8 cellular contexts compared by ENCODE assay signal in genomic region chr15:80778964-80779657, GRCh38. TPM values are rescaled to one million over a fixed set of nuclear protein-coding genes. Genes with fewer than 3 reads are reported as not detected.
DNase-seq lines count a peak whose midpoint lies in the region; ATAC-seq and TF ChIP-seq lines count a peak whose summit lies in the region.

Gene CEMIP (plus strand): TSS chr15:80779370. CDS start chr15:80873880, 94,510 bp downstream.

- intact Hi-C loops in naive thymus-derived CD4-positive, alpha-beta T cell (cut with micrococcal nuclease) = loop anchor here (5.0 to 10.0 kb wide), 3 partner anchors 193 to 486 kb away; no protein-coding TSS in a partner anchor

- H3K27me3 ChIP-seq in naive thymus-derived CD4-positive, alpha-beta T cell (ENCODE audit: control insufficient read depth in 2 of 2, insufficient read depth in 2 of 2, low read length in 2 of 2) = peaks cover 4 to 17% of the 10 kb centered on the region in 2 donors
- H3K27me3 ChIP-seq in subcutaneous abdominal adipose tissue (ENCODE audit: control insufficient read depth in 5 of 5, insufficient read depth in 4 of 5, low read length in 5 of 5) = peaks cover 13 to 43% (median 36%) of the 10 kb centered on the region in 5 donors

- TF ChIP-seq CTCF in GM20000 (IDR thresholded peaks at IDR 0.05; ENCODE audit: extremely low read depth, missing control alignments) (peak; percentile 45), fibroblast of pulmonary artery (IDR thresholded peaks at IDR 0.05; ENCODE audit: low read length, missing control alignments) (peak; percentile 43)

- peak; percentile 61 for ATAC-seq in naive thymus-derived CD4-positive, alpha-beta T cell
- ATAC-seq in HG02938 (IDR thresholded peaks at IDR 0.05; ENCODE audit: unreplicated experiment) = no peak

- no peaks in the 10 kb centered on the region for H3K36me3 Mint-ChIP-seq in activated T-cell treated with anti-CD3 and anti-CD28 coated beads, Interleukin-2, amount 50 U/mL, for 24 hours (ENCODE audit: low read depth)
- no peaks in the 10 kb centered on the region for H3K36me3 Mint-ChIP-seq in naive thymus-derived CD4-positive, alpha-beta T cell

- H3K9ac ChIP-seq in subcutaneous abdominal adipose tissue (ENCODE audit: low read length in 5 of 5) = peak within 1 kb of the TSS in 2 of 5 donors; percentile 36 to 48

- peak within 1 kb of the TSS; percentile 71 for H3K4me3 Mint-ChIP-seq in activated T-cell treated with anti-CD3 and anti-CD28 coated beads, Interleukin-2, amount 50 U/mL, for 24 hours
- peak within 1 kb of the TSS in 8 of 10 donors; percentile 62 to 81 (median 74) for H3K4me3 Mint-ChIP-seq in naive thymus-derived CD4-positive, alpha-beta T cell

- H3K4me1 Mint-ChIP-seq in activated T-cell treated with anti-CD3 and anti-CD28 coated beads, Interleukin-2, amount 50 U/mL, for 24 hours (ENCODE audit: low read depth) = peaks cover 25% of the 10 kb centered on the region
- H3K4me1 Mint-ChIP-seq in naive thymus-derived CD4-positive, alpha-beta T cell = peaks cover 15 to 22% (median 17%) of the 10 kb centered on the region in 7 donors

- no peak within 1 kb of the TSS for H3K27ac ChIP-seq in naive thymus-derived CD4-positive, alpha-beta T cell (ENCODE audit: low read depth, low read length)
- H3K27ac ChIP-seq in subcutaneous abdominal adipose tissue (ENCODE audit: low read depth, low read length) = no peak within 1 kb of the TSS

- no peaks in the 10 kb centered on the region for H3K9me3 ChIP-seq in naive thymus-derived CD4-positive, alpha-beta T cell (ENCODE audit: control insufficient read depth in 2 of 3, low read length in 3 of 3)
- no peaks in the 10 kb centered on the region for H3K9me3 ChIP-seq in subcutaneous abdominal adipose tissue (ENCODE audit: control insufficient read depth in 5 of 5, low read length in 5 of 5)

- peaks cover 58% of the 10 kb centered on the region for H3K27me3 Mint-ChIP-seq in activated T-cell treated with anti-CD3 and anti-CD28 coated beads, Interleukin-2, amount 50 U/mL, for 24 hours
- H3K27me3 Mint-ChIP-seq in naive thymus-derived CD4-positive, alpha-beta T cell = peaks cover 19 to 70% (median 36%) of the 10 kb centered on the region in 5 donors

- H3K27ac Mint-ChIP-seq in activated T-cell treated with anti-CD3 and anti-CD28 coated beads, Interleukin-2, amount 50 U/mL, for 24 hours = no peak within 1 kb of the TSS
- no peak within 1 kb of the TSS for H3K27ac Mint-ChIP-seq in naive thymus-derived CD4-positive, alpha-beta T cell

- POLR2A ChIA-PET in naive thymus-derived CD4-positive, alpha-beta T cell (lab: Charles Lee) = no interaction called here

- H3K36me3 ChIP-seq in naive thymus-derived CD4-positive, alpha-beta T cell (ENCODE audit: control insufficient read depth in 2 of 3, insufficient read depth in 3 of 3, low read length in 3 of 3) = no peaks in the 10 kb centered on the region
- H3K36me3 ChIP-seq in subcutaneous abdominal adipose tissue (ENCODE audit: control insufficient read depth in 5 of 5, insufficient read depth in 5 of 5, low read length in 5 of 5) = no peaks in the 10 kb centered on the region

- H3K4me3 ChIP-seq in fibroblast of pulmonary artery (replicated peaks; ENCODE audit: low read depth, low read length) = peak within 1 kb of the TSS; percentile 66
- H3K4me3 ChIP-seq in naive thymus-derived CD4-positive, alpha-beta T cell (ENCODE audit: low read length) = no peak within 1 kb of the TSS
- peak within 1 kb of the TSS; percentile 19 to 63 (median 55) for H3K4me3 ChIP-seq in subcutaneous abdominal adipose tissue (ENCODE audit: low read depth in 1 of 5, low read length in 5 of 5)

- no peaks in the 10 kb centered on the region for H3K4me1 ChIP-seq in naive thymus-derived CD4-positive, alpha-beta T cell (ENCODE audit: control insufficient read depth in 2 of 2, insufficient read depth in 2 of 2, low read length in 2 of 2)
- peaks cover 1 to 41% (median 28%) of the 10 kb centered on the region in 5 donors for H3K4me1 ChIP-seq in subcutaneous abdominal adipose tissue (ENCODE audit: control insufficient read depth in 5 of 5, insufficient read depth in 5 of 5, low read length in 5 of 5)

- CTCF ChIA-PET in naive thymus-derived CD4-positive, alpha-beta T cell (lab: Charles Lee) = no interaction called here

- H3K9me3 Mint-ChIP-seq in activated T-cell treated with anti-CD3 and anti-CD28 coated beads, Interleukin-2, amount 50 U/mL, for 24 hours = no peaks in the 10 kb centered on the region
- no peaks in the 10 kb centered on the region for H3K9me3 Mint-ChIP-seq in naive thymus-derived CD4-positive, alpha-beta T cell

- peak; percentile 95 for DNase-seq in AG20443 (ENCODE audit: low spot score)
- DNase-seq in GM20000 (ENCODE audit: low spot score) = peak; percentile 72
- peak; percentile 86 for DNase-seq in NCI-H510A treated with DMSO at 0.1 percent for 48 hours (lab: John Stamatoyannopoulos, UW)
- DNase-seq in activated T-cell treated with anti-CD3 and anti-CD28 coated beads, Interleukin-2, amount 50 U/mL, for 24 hours = peak; percentile 70
- peak; percentile 79 for DNase-seq in fibroblast of pulmonary artery (ENCODE audit: low read depth)
- peak in 3 of 9 donors; percentile 13 to 70 (median 25) for DNase-seq in naive thymus-derived CD4-positive, alpha-beta T cell

RNA-seq across cellular contexts. Expression of gene CEMIP, which starts in this region (rescaled TPM):
- not detected for total RNA-seq in naive thymus-derived CD4-positive, alpha-beta T cell
- polyA plus RNA-seq in naive thymus-derived CD4-positive, alpha-beta T cell = under 1 TPM in 1 of 2 donors, not detected in 1; 0.02 TPM

Comparison
In these comparisons a context has a peak if more than half of its experiments do, and no peak if none do; other contexts are left out.
1. Peak in ATAC-seq in naive thymus-derived CD4-positive, alpha-beta T cell; RNA of the gene not detected or under 1 TPM.